In genomic region chr2:12828932-12829331, GRCh38 we compare ENCODE assay signal across 2 cellular contexts.
TF ChIP-seq lines count a peak whose summit lies in the region.

No MANE protein-coding gene starts in this region.

TF ChIP-seq in GM23338, 12 proteins besides CTCF, POLR2A, EP300 and RAD21:
- TF ChIP-seq CREB1 (CRISPR knock-in tag; IDR thresholded peaks at IDR 0.05; ENCODE audit: low read depth) (no peak), ZNF462 (CRISPR knock-in tag; IDR thresholded peaks at IDR 0.05) (no peak), EZH2 (IDR thresholded peaks at IDR 0.05; ENCODE audit: low read depth, unreplicated experiment) (no peak), POLR2AphosphoS5 (IDR thresholded peaks at IDR 0.05; ENCODE audit: low read depth) (no peak), REST (IDR thresholded peaks at IDR 0.05; ENCODE audit: unreplicated experiment) (no peak), EZH2phosphoT487 (IDR thresholded peaks at IDR 0.05; ENCODE audit: unreplicated experiment) (no peak), ZNF114 (CRISPR knock-in tag; IDR thresholded peaks at IDR 0.05) (no peak), JUNB (IDR thresholded peaks at IDR 0.05; ENCODE audit: unreplicated experiment) (no peak), ZNF331 (CRISPR knock-in tag; IDR thresholded peaks at IDR 0.05; ENCODE audit: low read depth) (no peak), STAT1 (IDR thresholded peaks at IDR 0.05; ENCODE audit: unreplicated experiment) (no peak), NANOG (IDR thresholded peaks at IDR 0.05; ENCODE audit: borderline replicate concordance) (no peak), ETS1 (IDR thresholded peaks at IDR 0.05) (no peak)
TF ChIP-seq in GM23338: peak in this region for 0.

TF ChIP-seq in H1, 55 proteins besides CTCF, POLR2A, EP300 and RAD21:
- TF ChIP-seq SUZ12 (IDR thresholded peaks at IDR 0.05; ENCODE audit: low read length) = no peak
- TF ChIP-seq BRCA1 (IDR thresholded peaks at IDR 0.05; ENCODE audit: low read depth, low read length) = no peak
- no peak for TF ChIP-seq EGR1 (IDR thresholded peaks at IDR 0.05; ENCODE audit: borderline replicate concordance, low read depth, low read length)
- TF ChIP-seq CEBPB (IDR thresholded peaks at IDR 0.05; ENCODE audit: low read depth, low read length) = peak; percentile 62; the same call in 1 of the 2 replicates
- TF ChIP-seq MAX (IDR thresholded peaks at IDR 0.05) = no peak
- TF ChIP-seq RFX5 (IDR thresholded peaks at IDR 0.05; ENCODE audit: borderline replicate concordance, low read depth, low read length) = no peak
- 0 out of 2 replicates have a peak, but pooled peaks have one; percentile 27 for TF ChIP-seq TEAD4 (IDR thresholded peaks at IDR 0.05; ENCODE audit: low read depth, low read length)
- TF ChIP-seq CHD7 (IDR thresholded peaks at IDR 0.05; ENCODE audit: insufficient replicate concordance, low read length) = no peak
- TF ChIP-seq TCF12 (IDR thresholded peaks at IDR 0.05; ENCODE audit: low read depth, low read length) = no peak
- TF ChIP-seq JUN (IDR thresholded peaks at IDR 0.05; ENCODE audit: low read depth, low read length) = no peak
- TF ChIP-seq RBBP5 (IDR thresholded peaks at IDR 0.05; ENCODE audit: borderline replicate concordance, low read depth, low read length) = no peak
- no peak for TF ChIP-seq CREB1 (IDR thresholded peaks at IDR 0.05)
- no peak for TF ChIP-seq SIN3A (conservative IDR thresholded peaks at IDR 0.05 in 1 of 2, IDR thresholded peaks at IDR 0.05 in 1 of 2; ENCODE audit: low read depth in 1 of 2, low read length in 2 of 2)
- no peak for TF ChIP-seq KDM4A (IDR thresholded peaks at IDR 0.05; ENCODE audit: low read depth, low read length, severe bottlenecking)
